In genomic region chr10:42975558-42976352, GRCh38 we compare ENCODE assay signal across 1 cellular context.
TF ChIP-seq lines count a peak whose summit lies in the region.

No MANE protein-coding gene starts in this region.

TF ChIP-seq in GM23338, 12 proteins besides CTCF, POLR2A, EP300 and RAD21 (continued from another document):
- TF ChIP-seq ZNF462 (CRISPR knock-in tag; IDR thresholded peaks at IDR 0.05) (no peak), EZH2 (IDR thresholded peaks at IDR 0.05; ENCODE audit: low read depth, unreplicated experiment) (no peak), ZNF114 (CRISPR knock-in tag; IDR thresholded peaks at IDR 0.05) (no peak)
